In genomic region chr11:65814131-65814959, GRCh38 we compare ENCODE assay signal across 13 cellular contexts. TPM values are rescaled to one million over a fixed set of nuclear protein-coding genes. Genes with fewer than 3 reads are reported as not detected.
DNase-seq lines count a peak whose midpoint lies in the region; ATAC-seq and TF ChIP-seq lines count a peak whose summit lies in the region.
"Had no signal": no experiment of that assay in that cellular context is flagged by ENCODE, and none has a peak within 500 bp of the region (broad histone marks: within the 10 kb centered on the region; RNA-seq: fewer than 3 reads in every experiment).

No MANE protein-coding gene starts in this region.

- peaks cover 28% of the 10 kb centered on the region for H3K27me3 Mint-ChIP-seq in HFFc6 (ENCODE audit: insufficient read depth)
- H3K27me3 Mint-ChIP-seq: activated B cell treated with CpG ODN at 0.5 μM for 24 hours had no signal

- no peaks in the 10 kb centered on the region; the same call in 1 of the 2 replicates for H3K36me3 Mint-ChIP-seq in HFFc6 (ENCODE audit: low read depth)
- H3K36me3 Mint-ChIP-seq: CD4-positive, alpha-beta memory T cell had no signal

- ATAC-seq in HG02623 (IDR thresholded peaks at IDR 0.05; ENCODE audit: unreplicated experiment) (no peak), GM21515 (IDR thresholded peaks at IDR 0.05; ENCODE audit: unreplicated experiment) (no peak)

- H3K27ac Mint-ChIP-seq in HFFc6: no peak overlapping the region
- H3K27ac Mint-ChIP-seq: endodermal cell had no signal

- H3K27ac ChIP-seq in SK-N-MC: 0 out of 2 replicates have a peak overlapping the region, but pooled peaks have one; percentile 36

- H3K4me3 ChIP-seq in SK-N-MC: peak overlapping the region; percentile 44

- peak overlapping the region; percentile 62 for H3K9ac ChIP-seq in SK-N-MC (ENCODE audit: insufficient read length)

- TF ChIP-seq CTCF in HFFc6 (IDR thresholded peaks at IDR 0.05): no peak

- peak; percentile 4 for DNase-seq in HFFc6
- peak; percentile 42 for DNase-seq in SK-N-MC (ENCODE audit: low read depth, low spot score)
- DNase-seq in foreskin melanocyte: peak; percentile 94
- peak; percentile 34 for DNase-seq in renal cortical epithelial cell (ENCODE audit: low read depth)
- no peak for DNase-seq in NCI-H82 (lab: John Stamatoyannopoulos, UW)
- DNase-seq in stimulated activated CD4-positive, alpha-beta T cell treated with anti-CD3 and anti-CD28 coated beads, Interleukin-15, amount 100 ng/mL, for 24 hours: no peak
- DNase-seq: activated B cell treated with CpG ODN at 0.5 μM for 24 hours; CD4-positive, alpha-beta memory T cell; endodermal cell; SHP77 treated with DMSO at 0.1 percent for 48 hours had no signal

- no peak overlapping the region for H3K4me3 Mint-ChIP-seq in HFFc6
- H3K4me3 Mint-ChIP-seq: activated B cell treated with CpG ODN at 0.5 μM for 24 hours; CD4-positive, alpha-beta memory T cell; endodermal cell had no signal

- no peaks in the 10 kb centered on the region for H3K9me3 Mint-ChIP-seq in HFFc6
- H3K9me3 Mint-ChIP-seq: activated B cell treated with CpG ODN at 0.5 μM for 24 hours, endodermal cell had no signal

- no peaks in the 10 kb centered on the region for H3K36me3 ChIP-seq in SK-N-MC (ENCODE audit: insufficient read depth, low read length)

- peaks cover 14% of the 10 kb centered on the region for H3K4me1 Mint-ChIP-seq in HFFc6 (ENCODE audit: low read depth)

- no peaks in the 10 kb centered on the region for H3K9me3 ChIP-seq in SK-N-MC (ENCODE audit: low read depth, low read length)

RNA-seq across cellular contexts. Expression of gene SNX32, which starts 19.4 kb away (rescaled TPM):
- total RNA-seq in HFFc6 (2021; fragmentation: NEBNext Ultra II Directional; extraction: Animal tissue kit (Norgen Biotek cat#: 25700)): not detected
- total RNA-seq in renal cortical epithelial cell: 0.40 TPM in 1 of 2 replicates, not detected in the other
- total RNA-seq: mononuclear cell had no signal

RNA-seq across cellular contexts. Expression of gene OVOL1, which starts 27.5 kb away (rescaled TPM):
- not detected for total RNA-seq in HFFc6 (2021; fragmentation: NEBNext Ultra II Directional; extraction: Animal tissue kit (Norgen Biotek cat#: 25700))
- total RNA-seq in renal cortical epithelial cell: 0.20 and 5.2 TPM in 2 replicates
- total RNA-seq: CD4-positive, alpha-beta memory T cell; mononuclear cell had no signal

RNA-seq across cellular contexts. Expression of gene AP5B1, which starts 33.6 kb away (rescaled TPM):
- 10 to 100 TPM in 2 of 6 experiments, 1 to 10 TPM in 4; 8.7 to 11.1 (median 9.5) TPM for total RNA-seq in HFFc6 (2021; fragmentation: NEBNext Ultra II Directional; extraction: Animal tissue kit (Norgen Biotek cat#: 25700))
- 10.6 and 17.2 TPM in 2 replicates for total RNA-seq in renal cortical epithelial cell

RNA-seq across cellular contexts. Expression of gene CFL1, which starts 43.6 kb away (rescaled TPM):
- total RNA-seq in HFFc6 (2021; fragmentation: NEBNext Ultra II Directional; extraction: Animal tissue kit (Norgen Biotek cat#: 25700)): 1,000 to 10,000 TPM; 2,002 to 2,288 (median 2,238) TPM
- total RNA-seq in renal cortical epithelial cell: 1,035 and 1,160 TPM in 2 replicates

RNA-seq across cellular contexts. Expression of gene MUS81, which starts 45.9 kb away (rescaled TPM):
- total RNA-seq in HFFc6 (2021; fragmentation: NEBNext Ultra II Directional; extraction: Animal tissue kit (Norgen Biotek cat#: 25700)): 10 to 100 TPM; 38.4 to 47.9 (median 43.1) TPM
- 37.0 and 52.4 TPM in 2 replicates for total RNA-seq in renal cortical epithelial cell

Comparison
In these comparisons a context has a peak if more than half of its experiments do, and no peak if none do; other contexts are left out.
1. DNase-seq: peak in HFFc6 (single experiment), SK-N-MC (single experiment), foreskin melanocyte (single experiment) and renal cortical epithelial cell (single experiment); none in NCI-H82 (single experiment) and stimulated activated CD4-positive, alpha-beta T cell treated with anti-CD3 and anti-CD28 coated beads, Interleukin-15, amount 100 ng/mL, for 24 hours (single experiment).